ENCODE assay signal across 20 cellular contexts in genomic region chr7:13822678-13823077, GRCh38.
"Had no signal": no experiment of that assay in that cellular context is flagged by ENCODE, and none has a peak within 500 bp of the region (broad histone marks: within the 10 kb centered on the region; RNA-seq: fewer than 3 reads in every experiment).

No MANE protein-coding gene starts in this region.

- H3K27me3 ChIP-seq: brain microvascular endothelial cell had no signal

- H3K4me1 ChIP-seq: lower lobe of right lung, psoas muscle had no signal

- DNase-seq: activated CD4-positive, alpha-beta T cell treated with anti-CD3 and anti-CD28 coated beads, Interleukin-2, amount 50 U/mL, for 48 hours; activated CD4-positive, CD25-positive, alpha-beta regulatory T cell treated with anti-CD3 and anti-CD28 coated beads, Interleukin-2, amount 50 U/mL, for 72 hours; activated CD8-positive, alpha-beta memory T cell treated with anti-CD3 and anti-CD28 coated beads, Interleukin-2, amount 10 ng/mL, durations not matched to agents 7 days and 5 days; activated effector memory CD4-positive, alpha-beta T cell treated with anti-CD3 and anti-CD28 coated beads, Interleukin-2, amount 50 U/mL, for 16 hours; activated T-cell treated with anti-CD3 and anti-CD28 coated beads, Interleukin-2, amount 50 U/mL, for 24 hours; amygdala; brain microvascular endothelial cell; cerebellar nuclear complex; effector memory CD8-positive, alpha-beta T cell; glutamatergic neuron; immature natural killer cell; lower lobe of right lung; psoas muscle; stimulated activated CD4-positive, alpha-beta T cell treated with anti-CD3 and anti-CD28 coated beads, Interleukin-12 subunit alpha, Interleukin-12 subunit beta, amount 100 ng/mL, for 4 hours; stimulated activated CD4-positive, alpha-beta T cell treated with anti-CD3 and anti-CD28 coated beads, Interleukin-2, amount 100 ng/mL, for 48 hours; stimulated activated naive CD4-positive, alpha-beta T cell treated with Interleukin-2 at 50 U/mL for 16 hours; T-helper 2 cell; trophoblast cell had no signal

- H3K9me3 ChIP-seq: lower lobe of right lung, psoas muscle had no signal

- ATAC-seq: activated CD8-positive, alpha-beta memory T cell treated with anti-CD3 and anti-CD28 coated beads, Interleukin-2, amount 10 ng/mL, durations not matched to agents 7 days and 5 days; activated naive CD4-positive, alpha-beta T cell treated with anti-CD3 and anti-CD28 coated beads, Interleukin-2, amount 50 U/mL, for 72 hours; effector memory CD8-positive, alpha-beta T cell; lower lobe of right lung; psoas muscle had no signal

- H3K36me3 ChIP-seq: brain microvascular endothelial cell, lower lobe of right lung had no signal

- H3K4me3 ChIP-seq: lower lobe of right lung, psoas muscle had no signal

- H3K27ac ChIP-seq: brain microvascular endothelial cell, epithelial cell of prostate, lower lobe of right lung, psoas muscle had no signal
